8 cellular contexts compared by ENCODE assay signal in genomic region chr10:97072851-97073665, GRCh38.
DNase-seq lines count a peak whose midpoint lies in the region; ATAC-seq and TF ChIP-seq lines count a peak whose summit lies in the region.

No MANE protein-coding gene starts in this region.

- H3K4me3 ChIP-seq in Jurkat, Clone E6-1 (ENCODE audit: low read length): no peak overlapping the region
- H3K4me3 ChIP-seq in fibroblast of villous mesenchyme (ENCODE audit: low read depth, low read length): no peak overlapping the region
- no peak overlapping the region for H3K4me3 ChIP-seq in suprapubic skin

- TF ChIP-seq EP300 in suprapubic skin (IDR thresholded peaks at IDR 0.05): no peak

- no peak overlapping the region for H3K27ac ChIP-seq in suprapubic skin

- peak; percentile 74 for DNase-seq in EH (ENCODE audit: low read depth)
- DNase-seq in Jurkat, Clone E6-1 (ENCODE audit: low read depth, low spot score): peak; percentile 75
- peak; percentile 51 for DNase-seq in RPMI7951 (ENCODE audit: low read depth)
- peak; percentile 63 to 64 for DNase-seq in activated T-helper 1 cell treated with anti-CD3 and anti-CD28 coated beads, Interleukin-2, amount 50 U/mL, for 16 hours (ENCODE audit: low read depth in 1 of 2, low spot score in 1 of 2)
- DNase-seq in fibroblast of villous mesenchyme (ENCODE audit: low read depth): peak; percentile 70
- DNase-seq in nucleus accumbens (lab: John Stamatoyannopoulos, UW): peak in 52 of 56 donors; percentile 9 to 95 (median 69)
- peak in 1 of 2 donors; percentile 77 for DNase-seq in suprapubic skin (ENCODE audit: low spot score in 2 of 2)

- H3K27me3 ChIP-seq in suprapubic skin: peaks cover 68% of the 10 kb centered on the region

- no peak for ATAC-seq in GM21619 (IDR thresholded peaks at IDR 0.05; ENCODE audit: unreplicated experiment)

- peaks cover 5% of the 10 kb centered on the region for H3K4me1 ChIP-seq in suprapubic skin

- no peaks in the 10 kb centered on the region for H3K9me3 ChIP-seq in suprapubic skin

- no peaks in the 10 kb centered on the region for H3K36me3 ChIP-seq in suprapubic skin

- TF ChIP-seq CTCF in fibroblast of villous mesenchyme (IDR thresholded peaks at IDR 0.05; ENCODE audit: insufficient read depth, low read depth, low read length): peak; percentile 94
- peak; percentile 63 to 88 for TF ChIP-seq CTCF in suprapubic skin (IDR thresholded peaks at IDR 0.05)

- no peak for TF ChIP-seq POLR2A in suprapubic skin (IDR thresholded peaks at IDR 0.05)

- WGBS in suprapubic skin: 33% methylated on average over 21 of the region's 21 CpGs
